In the genomic region with DNA sequence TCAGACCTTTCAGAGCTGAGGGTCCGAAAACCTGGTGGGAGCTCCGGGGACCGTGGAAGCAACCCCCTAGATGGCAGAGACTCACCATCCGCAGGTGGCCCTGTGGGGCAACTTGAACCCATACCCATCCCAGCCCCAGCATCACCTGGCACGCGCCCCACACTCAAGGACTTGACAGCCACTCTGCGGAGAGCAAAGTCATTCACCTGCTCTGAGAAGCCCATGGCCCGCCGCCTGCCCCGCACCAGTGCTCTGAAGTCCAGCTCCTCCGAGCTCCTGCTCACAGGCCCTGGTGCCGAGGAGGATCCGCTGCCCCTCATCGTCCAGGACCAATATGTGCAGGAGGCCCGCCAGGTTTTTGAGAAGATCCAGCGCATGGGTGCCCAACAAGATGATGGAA, we compare ENCODE assay signal across 12 cellular contexts. TPM values are rescaled to one million over a fixed set of nuclear protein-coding genes. Genes with fewer than 3 reads are reported as not detected.
DNase-seq lines count a peak whose midpoint lies in the region; ATAC-seq and TF ChIP-seq lines count a peak whose summit lies in the region.
"Had no signal": no experiment of that assay in that cellular context is flagged by ENCODE, and none has a peak within 500 bp of the region (broad histone marks: within the 10 kb centered on the region; RNA-seq: fewer than 3 reads in every experiment).

No MANE protein-coding gene starts in this region.

- intact Hi-C loops in thyroid gland (cut with DNase I) = no loop called here
- intact Hi-C loops in naive thymus-derived CD4-positive, alpha-beta T cell (cut with micrococcal nuclease) = no loop called here

- no peak for TF ChIP-seq POLR2A in thyroid gland (IDR thresholded peaks at IDR 0.05)

- WGBS in endodermal cell (ENCODE audit: insufficient coverage in 1 of 2, insufficient read length in 1 of 2), 2 experiments = 96 to 97% methylated on average over 13 to 16 of the region's 16 CpGs
- WGBS in thyroid gland, 2 donors = 70 to 72% methylated on average over 7 to 13 of the region's 16 CpGs

- H3K36me3 ChIP-seq in NT2/D1 (ENCODE audit: insufficient read depth, insufficient read length, low read length) (peaks cover 38% of the 10 kb centered on the region), endodermal cell (ENCODE audit: control insufficient read depth, insufficient read depth, low read length) (peaks cover 9% of the 10 kb centered on the region), muscle layer of colon (ENCODE audit: insufficient read depth, low read length) (peaks cover 12% of the 10 kb centered on the region), thyroid gland (no peaks in the 10 kb centered on the region)
- H3K36me3 ChIP-seq in naive thymus-derived CD4-positive, alpha-beta T cell (ENCODE audit: control insufficient read depth in 2 of 3, insufficient read depth in 3 of 3, low read length in 3 of 3) = no peaks in the 10 kb centered on the region

- DNase-seq in NT2/D1 (ENCODE audit: low read depth, low spot score) (no peak), endodermal cell (no peak), thyroid gland (peak; percentile 79), AG20443 (ENCODE audit: low spot score) (no peak), HCEC 1CT (no peak)
- no peak for DNase-seq in naive thymus-derived CD4-positive, alpha-beta T cell
- no peak for DNase-seq in activated CD4-positive, CD25-positive, alpha-beta regulatory T cell (lab: John Stamatoyannopoulos, UW)
- DNase-seq: GDM1, NCI-H226 had no signal

- peak overlapping the region; percentile 66 for H3K4me3 Mint-ChIP-seq in endodermal cell
- peak overlapping the region in 3 of 10 donors; percentile 34 to 91 (median 34) for H3K4me3 Mint-ChIP-seq in naive thymus-derived CD4-positive, alpha-beta T cell

- CTCF ChIA-PET in naive thymus-derived CD4-positive, alpha-beta T cell (lab: Charles Lee) = interaction anchor here (1.8 kb wide), 1 partner anchor 26 kb away, joined by 8 read pairs; no protein-coding TSS in a partner anchor

- TF ChIP-seq CTCF in endodermal cell (conservative IDR thresholded peaks at IDR 0.05) (no peak), thyroid gland (IDR thresholded peaks at IDR 0.05) (no peak)

- H3K27ac ChIP-seq in endodermal cell (ENCODE audit: low read depth, low read length) = no peak overlapping the region
- peak overlapping the region; percentile 92 for H3K27ac ChIP-seq in muscle layer of colon (ENCODE audit: low read depth, low read length)
- peak overlapping the region; percentile 97 to 99 (median 98) for H3K27ac ChIP-seq in thyroid gland
- H3K27ac ChIP-seq in naive thymus-derived CD4-positive, alpha-beta T cell (ENCODE audit: low read depth, low read length) = no peak overlapping the region

- H3K27me3 ChIP-seq in NT2/D1 (ENCODE audit: insufficient read depth, insufficient read length) = peaks cover 16% of the 10 kb centered on the region
- H3K27me3 ChIP-seq in endodermal cell (ENCODE audit: control insufficient read depth, insufficient read depth, low read length, poor library complexity, severe bottlenecking) = no peaks in the 10 kb centered on the region
- H3K27me3 ChIP-seq in muscle layer of colon (ENCODE audit: control insufficient read depth in 1 of 2, insufficient read depth in 2 of 2, low read length in 2 of 2) = no peaks in the 10 kb centered on the region
- H3K27me3 ChIP-seq in thyroid gland = no peaks in the 10 kb centered on the region
- H3K27me3 ChIP-seq in naive thymus-derived CD4-positive, alpha-beta T cell (ENCODE audit: control insufficient read depth in 2 of 2, insufficient read depth in 2 of 2, low read length in 2 of 2) = peaks cover 0 to 4% of the 10 kb centered on the region in 2 donors

- POLR2A ChIA-PET in naive thymus-derived CD4-positive, alpha-beta T cell (lab: Charles Lee) = no interaction called here

- no peak overlapping the region for H3K27ac Mint-ChIP-seq in endodermal cell
- no peak overlapping the region for H3K27ac Mint-ChIP-seq in naive thymus-derived CD4-positive, alpha-beta T cell

- peaks cover 11% of the 10 kb centered on the region for H3K27me3 Mint-ChIP-seq in endodermal cell (ENCODE audit: insufficient read depth)
- H3K27me3 Mint-ChIP-seq in naive thymus-derived CD4-positive, alpha-beta T cell = peaks cover 4 to 42% (median 7%) of the 10 kb centered on the region in 5 donors

- H3K4me1 ChIP-seq in NT2/D1 (ENCODE audit: insufficient read depth, insufficient read length) (peaks cover 30% of the 10 kb centered on the region), endodermal cell (ENCODE audit: control insufficient read depth, insufficient read depth, low read length) (peaks cover 29% of the 10 kb centered on the region), muscle layer of colon (ENCODE audit: insufficient read depth, low read length) (peaks cover 64% of the 10 kb centered on the region), thyroid gland (peaks cover 59 to 61% of the 10 kb centered on the region in 2 donors)
- H3K4me1 ChIP-seq in naive thymus-derived CD4-positive, alpha-beta T cell (ENCODE audit: control insufficient read depth in 2 of 2, insufficient read depth in 2 of 2, low read length in 2 of 2) = peaks cover 4 to 5% of the 10 kb centered on the region in 2 donors

- H3K4me1 Mint-ChIP-seq in endodermal cell = peaks cover 31% of the 10 kb centered on the region
- H3K4me1 Mint-ChIP-seq in naive thymus-derived CD4-positive, alpha-beta T cell = peaks cover 8 to 22% (median 12%) of the 10 kb centered on the region in 7 donors

- no peak overlapping the region for H3K4me3 ChIP-seq in NT2/D1 (ENCODE audit: insufficient read length, low read depth)
- H3K4me3 ChIP-seq in endodermal cell (ENCODE audit: low read length) = peak overlapping the region; percentile 86
- H3K4me3 ChIP-seq in muscle layer of colon (ENCODE audit: low read depth in 1 of 2, low read length in 2 of 2) = peak overlapping the region; percentile 79 to 88
- peak overlapping the region in 1 of 3 donors; percentile 61 for H3K4me3 ChIP-seq in thyroid gland (replicated peaks in 1 of 3)
- no peak overlapping the region for H3K4me3 ChIP-seq in naive thymus-derived CD4-positive, alpha-beta T cell (ENCODE audit: low read length)

- H3K36me3 Mint-ChIP-seq in endodermal cell (ENCODE audit: low read depth) = peaks cover 7% of the 10 kb centered on the region
- H3K36me3 Mint-ChIP-seq in naive thymus-derived CD4-positive, alpha-beta T cell = no peaks in the 10 kb centered on the region
- H3K36me3 Mint-ChIP-seq: IgD-negative memory B cell had no signal

- H3K9me3 ChIP-seq in NT2/D1 (ENCODE audit: insufficient read depth, low read length) (no peaks in the 10 kb centered on the region), endodermal cell (ENCODE audit: control insufficient read depth, low read length) (no peaks in the 10 kb centered on the region), muscle layer of colon (ENCODE audit: low read length) (no peaks in the 10 kb centered on the region), thyroid gland (no peaks in the 10 kb centered on the region)
- H3K9me3 ChIP-seq in naive thymus-derived CD4-positive, alpha-beta T cell (ENCODE audit: control insufficient read depth in 2 of 3, low read length in 3 of 3) = no peaks in the 10 kb centered on the region

- no peaks in the 10 kb centered on the region for H3K9me3 Mint-ChIP-seq in endodermal cell
- peaks cover 0 to 3% (median 0%) of the 10 kb centered on the region in 11 donors for H3K9me3 Mint-ChIP-seq in naive thymus-derived CD4-positive, alpha-beta T cell
- H3K9me3 Mint-ChIP-seq: IgD-negative memory B cell had no signal

- ATAC-seq in naive thymus-derived CD4-positive, alpha-beta T cell = no peak

- peak overlapping the region; percentile 72 for H3K9ac ChIP-seq in NT2/D1 (ENCODE audit: insufficient read length, low read depth)
- peak overlapping the region; percentile 89 for H3K9ac ChIP-seq in endodermal cell (ENCODE audit: extremely low read depth, low read length, poor library complexity, severe bottlenecking)
- H3K9ac ChIP-seq in muscle layer of colon (ENCODE audit: low read length) = peak overlapping the region; percentile 94

RNA-seq across cellular contexts. Expression of gene ARHGEF17, which starts 2.0 kb away (rescaled TPM):
- total RNA-seq in endodermal cell = 10 to 100 TPM; 31.0 to 39.0 TPM
- 52.4 TPM for polyA plus RNA-seq in endodermal cell (2013, experiment 1 of 2)
- polyA plus RNA-seq in endodermal cell (2013, experiment 2 of 2) = 45.3 TPM
- total RNA-seq in thyroid gland = 100 to 1,000 TPM in 1 of 4 donors, 10 to 100 TPM in 3; 54.0 to 125 (median 61.4) TPM
- 1 to 10 TPM in 1 of 5 experiments, under 1 TPM in 2, not detected in 2; 0.11 to 1.1 (median 0.98) TPM for total RNA-seq in naive thymus-derived CD4-positive, alpha-beta T cell
- polyA plus RNA-seq in naive thymus-derived CD4-positive, alpha-beta T cell = not detected
- polyA plus RNA-seq: IgD-negative memory B cell had no signal

RNA-seq across cellular contexts. Expression of gene P2RY6, which starts 37.9 kb away (rescaled TPM):
- total RNA-seq in endodermal cell = under 1 TPM; 0.31 to 0.37 TPM
- 0.11 TPM for polyA plus RNA-seq in endodermal cell (2013, experiment 1 of 2)
- polyA plus RNA-seq in endodermal cell (2013, experiment 2 of 2) = not detected
- 1 to 10 TPM in 3 of 4 donors, under 1 TPM in 1; 0.93 to 4.0 (median 2.8) TPM for total RNA-seq in thyroid gland
- total RNA-seq in naive thymus-derived CD4-positive, alpha-beta T cell = 1 to 10 TPM in 1 of 5 experiments, under 1 TPM in 2, not detected in 2; 0.34 to 1.8 (median 0.92) TPM
- not detected for polyA plus RNA-seq in naive thymus-derived CD4-positive, alpha-beta T cell
- polyA plus RNA-seq: IgD-negative memory B cell, neural cell had no signal

Comparison
In these comparisons a context has a peak if more than half of its experiments do, and no peak if none do; other contexts are left out.
1. DNase-seq: peak in thyroid gland (2 of 2); none in NT2/D1 (single experiment), endodermal cell (single experiment), AG20443 (single experiment), HCEC 1CT (single experiment), naive thymus-derived CD4-positive, alpha-beta T cell (0 of 9) and activated CD4-positive, CD25-positive, alpha-beta regulatory T cell (0 of 4).
2. H3K4me3 ChIP-seq: peak in endodermal cell (single experiment) and muscle layer of colon (2 of 2); none in NT2/D1 (single experiment) and naive thymus-derived CD4-positive, alpha-beta T cell (single experiment).
3. H3K27ac ChIP-seq: peak in muscle layer of colon (single experiment) and thyroid gland (3 of 3); none in endodermal cell (single experiment) and naive thymus-derived CD4-positive, alpha-beta T cell (single experiment).
4. RNA of gene ARHGEF17, which starts 2.0 kb away (total RNA-seq): 54.0 to 125 TPM in thyroid gland and 31.0 to 39.0 TPM in endodermal cell; 0.11 to 1.1 TPM in naive thymus-derived CD4-positive, alpha-beta T cell; every median in the first group is over 10 times any median in the second.
5. Peak in every context shown above with its lines, with median percentiles within 50 percentile points of each other: H3K9ac ChIP-seq.